23 cellular contexts compared by ENCODE assay signal in the genomic region with DNA sequence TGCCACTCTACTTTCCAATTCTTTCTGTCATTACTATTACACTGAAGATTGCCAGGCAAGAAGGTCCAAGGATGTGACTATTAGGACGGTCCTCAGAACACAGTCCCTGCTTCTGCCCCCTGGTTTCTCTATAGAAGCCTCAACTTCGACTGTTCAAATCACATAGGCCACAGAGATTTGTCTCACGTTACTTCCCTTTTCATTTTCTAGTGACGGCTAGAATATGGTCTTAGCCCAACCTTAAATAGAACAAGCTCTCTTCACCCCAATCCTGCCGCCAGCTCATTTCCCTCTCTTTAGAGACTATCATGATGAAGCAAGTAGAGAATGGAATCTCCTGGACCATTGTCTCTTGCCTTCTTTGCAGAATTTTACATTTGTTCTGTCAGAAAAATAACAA.
DNase-seq lines count a peak whose midpoint lies in the region; ATAC-seq and TF ChIP-seq lines count a peak whose summit lies in the region.
"Had no signal": no experiment of that assay in that cellular context is flagged by ENCODE, and none has a peak within 500 bp of the region (broad histone marks: within the 10 kb centered on the region; RNA-seq: fewer than 3 reads in every experiment).

No MANE protein-coding gene starts in this region.

- POLR2A ChIA-PET in Caco-2 (lab: Charles Lee): no interaction called here
- POLR2A ChIA-PET in CD4-positive, alpha-beta T cell (lab: Charles Lee): no interaction called here

- peaks cover 9% of the 10 kb centered on the region for H3K4me1 Mint-ChIP-seq in Caco-2 (ENCODE audit: low read depth, unreplicated experiment)
- H3K4me1 Mint-ChIP-seq in CD4-positive, alpha-beta T cell (ENCODE audit: low read depth): no peaks in the 10 kb centered on the region
- H3K4me1 Mint-ChIP-seq: naive thymus-derived CD4-positive, alpha-beta T cell had no signal

- WGBS in esophagus squamous epithelium, 2 donors: 68 to 89% methylated on average over 5 of the region's 5 CpGs

- no peak overlapping the region for H3K27ac Mint-ChIP-seq in Caco-2 (ENCODE audit: unreplicated experiment)
- no peak overlapping the region for H3K27ac Mint-ChIP-seq in CD4-positive, alpha-beta T cell
- H3K27ac Mint-ChIP-seq: activated naive CD4-positive, alpha-beta T cell treated with anti-CD3 and anti-CD28 coated beads for 36 hours; T-helper 2 cell treated with Interferon-gamma antibody and Interleukin-4, amounts not matched to agents 5 μg/mL and 100 μg/mL, for 36 hours had no signal

- no TSS peak for BruUV-seq in Caco-2 (replicated peaks; lab: Mats Ljungman, UMichigan)

- no peaks in the 10 kb centered on the region for H3K9me3 Mint-ChIP-seq in Caco-2 (ENCODE audit: unreplicated experiment)
- no peaks in the 10 kb centered on the region for H3K9me3 Mint-ChIP-seq in CD4-positive, alpha-beta T cell
- H3K9me3 Mint-ChIP-seq: activated naive CD4-positive, alpha-beta T cell treated with anti-CD3 and anti-CD28 coated beads for 36 hours; naive thymus-derived CD4-positive, alpha-beta T cell; T-helper 2 cell treated with Interferon-gamma antibody and Interleukin-4, amounts not matched to agents 5 μg/mL and 100 μg/mL, for 36 hours had no signal

- H3K4me1 ChIP-seq in Caco-2 (peaks cover 52% of the 10 kb centered on the region), esophagus squamous epithelium (peaks cover 0 to 56% (median 4%) of the 10 kb centered on the region in 3 donors), mucosa of descending colon (ENCODE audit: low read depth) (no peaks in the 10 kb centered on the region)
- H3K4me1 ChIP-seq: BLaER1 treated with 17β-estradiol and CSF1 and Interleukin-3, amounts not matched to agents 10 nM and 100 nM had no signal

- H3K4me3 Mint-ChIP-seq in Caco-2 (ENCODE audit: unreplicated experiment): peak overlapping the region; percentile 36
- H3K4me3 Mint-ChIP-seq in CD4-positive, alpha-beta T cell: no peak overlapping the region
- H3K4me3 Mint-ChIP-seq: activated naive CD4-positive, alpha-beta T cell treated with anti-CD3 and anti-CD28 coated beads for 36 hours; naive thymus-derived CD4-positive, alpha-beta T cell; T-helper 2 cell treated with Interferon-gamma antibody and Interleukin-4, amounts not matched to agents 5 μg/mL and 100 μg/mL, for 36 hours had no signal

- intact Hi-C loops in Caco-2 (cut with micrococcal nuclease; ENCODE audit: unreplicated experiment) (no loop called here), esophagus squamous epithelium (cut with DNase I) (no loop called here), mucosa of descending colon (cut with DNase I, micrococcal nuclease) (no loop called here)
- intact Hi-C loops in CD4-positive, alpha-beta T cell (cut with DNase I, micrococcal nuclease): no loop called here

- TF ChIP-seq CTCF in Caco-2 (IDR thresholded peaks at IDR 0.05; ENCODE audit: insufficient read depth in 1 of 2, low read depth in 1 of 2, low read length in 1 of 2, severe bottlenecking in 1 of 2, unreplicated experiment in 1 of 2) (no peak), esophagus squamous epithelium (IDR thresholded peaks at IDR 0.05) (no peak), mucosa of descending colon (IDR thresholded peaks at IDR 0.05) (no peak)
- no peak for TF ChIP-seq CTCF in CD4-positive, alpha-beta T cell (IDR thresholded peaks at IDR 0.05)

- H3K36me3 Mint-ChIP-seq in Caco-2 (ENCODE audit: insufficient read depth, unreplicated experiment): peaks cover 26% of the 10 kb centered on the region
- peaks cover 47% of the 10 kb centered on the region for H3K36me3 Mint-ChIP-seq in CD4-positive, alpha-beta T cell (ENCODE audit: low read depth)

- H3K27me3 ChIP-seq in Caco-2 (replicated peaks; ENCODE audit: control insufficient read depth, insufficient read depth, low read length) (no peaks in the 10 kb centered on the region), esophagus squamous epithelium (no peaks in the 10 kb centered on the region)
- no peaks in the 10 kb centered on the region for H3K27me3 ChIP-seq in CD4-positive, alpha-beta T cell (ENCODE audit: control insufficient read depth, insufficient read depth, low read length)
- H3K27me3 ChIP-seq: BLaER1 treated with 17β-estradiol and CSF1 and Interleukin-3, amounts not matched to agents 10 nM and 100 nM; dorsolateral prefrontal cortex; tibial artery had no signal

- no peaks in the 10 kb centered on the region for H3K36me3 ChIP-seq in Caco-2 (ENCODE audit: control insufficient read depth, insufficient read depth, low read length)
- H3K36me3 ChIP-seq in esophagus squamous epithelium: peaks cover 0 to 15% (median 0%) of the 10 kb centered on the region in 3 donors
- H3K36me3 ChIP-seq in mucosa of descending colon (ENCODE audit: low read depth): no peaks in the 10 kb centered on the region

- H3K4me3 ChIP-seq in Caco-2 (ENCODE audit: low read depth, low read length) (no peak overlapping the region), esophagus squamous epithelium (no peak overlapping the region), mucosa of descending colon (no peak overlapping the region)
- H3K4me3 ChIP-seq: BLaER1 treated with 17β-estradiol and CSF1 and Interleukin-3, amounts not matched to agents 10 nM and 100 nM; dorsolateral prefrontal cortex; tibial artery had no signal

- no peaks in the 10 kb centered on the region for H3K27me3 Mint-ChIP-seq in Caco-2 (ENCODE audit: insufficient read depth, unreplicated experiment)
- H3K27me3 Mint-ChIP-seq in CD4-positive, alpha-beta T cell: no peaks in the 10 kb centered on the region
- H3K27me3 Mint-ChIP-seq: naive thymus-derived CD4-positive, alpha-beta T cell had no signal

- TF ChIP-seq POLR2A in esophagus squamous epithelium (IDR thresholded peaks at IDR 0.05): no peak

- DNase-seq in Caco-2: no peak
- DNase-seq in esophagus squamous epithelium (lab: John Stamatoyannopoulos, UW): no peak
- DNase-seq in NCI-H446 treated with DMSO at 0.1 percent for 48 hours (lab: John Stamatoyannopoulos, UW): no peak
- DNase-seq in mucosa of descending colon: no peak
- DNase-seq in CD4-positive, alpha-beta T cell: no peak
- DNase-seq: activated CD4-positive, CD25-positive, alpha-beta regulatory T cell; activated naive CD4-positive, alpha-beta T cell treated with anti-CD3 and anti-CD28 coated beads for 36 hours; activated T-cell treated with anti-CD3 and anti-CD28 coated beads, Interleukin-2, amount 50 U/mL, for 48 hours; central memory CD4-positive, alpha-beta T cell; dorsolateral prefrontal cortex; foreskin melanocyte; KBM-7; naive thymus-derived CD4-positive, alpha-beta T cell; NCI-H1092; NCI-H2029; NCI-H226; tibial artery had no signal

- no peaks in the 10 kb centered on the region for H3K9me3 ChIP-seq in Caco-2
- H3K9me3 ChIP-seq in esophagus squamous epithelium: no peaks in the 10 kb centered on the region
- H3K9me3 ChIP-seq in mucosa of descending colon: no peaks in the 10 kb centered on the region
- no peaks in the 10 kb centered on the region for H3K9me3 ChIP-seq in CD4-positive, alpha-beta T cell (ENCODE audit: control insufficient read depth, low read length)
- H3K9me3 ChIP-seq: BLaER1 treated with 17β-estradiol and CSF1 and Interleukin-3, amounts not matched to agents 10 nM and 100 nM; tibial artery had no signal

- peak overlapping the region in 3 of 4 donors; percentile 16 to 78 (median 32) for H3K27ac ChIP-seq in esophagus squamous epithelium
- no peak overlapping the region for H3K27ac ChIP-seq in CD4-positive, alpha-beta T cell (ENCODE audit: low read depth, low read length)
- H3K27ac ChIP-seq: BLaER1 treated with 17β-estradiol and CSF1 and Interleukin-3, amounts not matched to agents 10 nM and 100 nM; tibial artery had no signal

- CTCF ChIA-PET in Caco-2 (lab: Charles Lee): no interaction called here
- CTCF ChIA-PET in CD4-positive, alpha-beta T cell (lab: Charles Lee): no interaction called here

- ATAC-seq in GM19351 (IDR thresholded peaks at IDR 0.05; ENCODE audit: unreplicated experiment): peak; percentile 68
- peak; percentile 47 for ATAC-seq in HG03354 (IDR thresholded peaks at IDR 0.05; ENCODE audit: poor library complexity, severe bottlenecking, unreplicated experiment)
- ATAC-seq in GM18511 (IDR thresholded peaks at IDR 0.05; ENCODE audit: unreplicated experiment): no peak
- no peak for ATAC-seq in mucosa of descending colon
- ATAC-seq in CD4-positive, alpha-beta T cell (ENCODE audit: poor library complexity): no peak
- ATAC-seq: naive thymus-derived CD4-positive, alpha-beta T cell; Panc1 had no signal

Comparison
In these comparisons a context has a peak if more than half of its experiments do, and no peak if none do; other contexts are left out.
1. ATAC-seq: peak in GM19351 (single experiment) and HG03354 (single experiment); none in GM18511 (single experiment), mucosa of descending colon (single experiment) and CD4-positive, alpha-beta T cell (single experiment).